1 cellular context compared by ENCODE assay signal in the genomic region with DNA sequence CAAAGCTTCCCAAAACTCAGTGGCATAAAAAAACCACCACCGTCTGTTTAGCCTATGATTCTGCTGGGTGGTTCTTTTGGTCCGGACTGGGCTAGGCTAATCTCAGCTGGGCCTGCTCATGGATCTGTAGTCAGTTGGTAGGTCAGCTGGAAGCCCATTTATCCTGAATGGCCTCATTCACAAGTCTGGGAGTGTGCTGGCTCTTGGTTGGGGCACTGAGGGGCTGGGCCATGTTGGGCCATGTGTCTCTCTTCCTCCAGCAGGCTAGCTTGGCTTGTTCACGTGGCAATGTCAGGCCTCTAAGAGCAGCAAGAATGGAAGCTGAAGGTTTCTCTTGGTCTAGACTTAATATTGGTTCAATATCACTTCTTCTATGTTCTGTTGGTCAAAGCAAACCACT.
TF ChIP-seq lines count a peak whose summit lies in the region.

No MANE protein-coding gene starts in this region.

TF ChIP-seq in SK-N-SH treated with all-trans-retinoic acid at 6 μM for 48 hours, 23 proteins besides CTCF, POLR2A, EP300 and RAD21 (continued from another document):
- TF ChIP-seq, protein P1, sequence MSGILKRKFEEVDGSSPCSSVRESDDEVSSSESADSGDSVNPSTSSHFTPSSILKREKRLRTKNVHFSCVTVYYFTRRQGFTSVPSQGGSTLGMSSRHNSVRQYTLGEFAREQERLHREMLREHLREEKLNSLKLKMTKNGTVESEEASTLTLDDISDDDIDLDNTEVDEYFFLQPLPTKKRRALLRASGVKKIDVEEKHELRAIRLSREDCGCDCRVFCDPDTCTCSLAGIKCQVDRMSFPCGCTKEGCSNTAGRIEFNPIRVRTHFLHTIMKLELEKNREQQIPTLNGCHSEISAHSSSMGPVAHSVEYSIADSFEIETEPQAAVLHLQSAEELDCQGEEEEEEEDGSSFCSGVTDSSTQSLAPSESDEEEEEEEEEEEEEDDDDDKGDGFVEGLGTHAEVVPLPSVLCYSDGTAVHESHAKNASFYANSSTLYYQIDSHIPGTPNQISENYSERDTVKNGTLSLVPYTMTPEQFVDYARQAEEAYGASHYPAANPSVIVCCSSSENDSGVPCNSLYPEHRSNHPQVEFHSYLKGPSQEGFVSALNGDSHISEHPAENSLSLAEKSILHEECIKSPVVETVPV (CRISPR knock-in tag; IDR thresholded peaks at IDR 0.05) = no peak
- TF ChIP-seq GLIS3 (CRISPR knock-in tag; IDR thresholded peaks at IDR 0.05) (no peak), ESRRG (CRISPR knock-in tag; IDR thresholded peaks at IDR 0.05) (no peak), ARNTL (CRISPR knock-in tag; IDR thresholded peaks at IDR 0.05; ENCODE audit: borderline replicate concordance, low read depth) (no peak), RARB (CRISPR knock-in tag; IDR thresholded peaks at IDR 0.05) (no peak)
